Comparison of ENCODE assay signal across 8 cellular contexts in genomic region chr11:17906436-17906835, GRCh38.
DNase-seq lines count a peak whose midpoint lies in the region; ATAC-seq and TF ChIP-seq lines count a peak whose summit lies in the region.

No MANE protein-coding gene starts in this region.

- ATAC-seq in RWPE2 (ENCODE audit: low read depth) (no peak), GM19324 (IDR thresholded peaks at IDR 0.05; ENCODE audit: low FRiP score, unreplicated experiment) (no peak), HG02852 (IDR thresholded peaks at IDR 0.05; ENCODE audit: unreplicated experiment) (no peak)

- DNase-seq in GM12864 (ENCODE audit: low read depth) (no peak), RWPE2 (ENCODE audit: low spot score) (no peak), hepatocyte (ENCODE audit: low spot score) (peak; percentile 23), SHP77 treated with DMSO at 0.1 percent for 48 hours (lab: John Stamatoyannopoulos, UW) (no peak)
- DNase-seq in activated naive CD4-positive, alpha-beta T cell treated with Interleukin-2 at 50 U/mL for 16 hours: no peak

- H3K4me3 ChIP-seq in GM12864 (ENCODE audit: low read depth, low read length) (no peak overlapping the region), RWPE2 (ENCODE audit: severe bottlenecking) (no peak overlapping the region), hepatocyte (no peak overlapping the region)

- no peaks in the 10 kb centered on the region for H3K36me3 ChIP-seq in RWPE2 (ENCODE audit: low read depth)
- no peaks in the 10 kb centered on the region for H3K36me3 ChIP-seq in hepatocyte (replicated peaks; ENCODE audit: insufficient read depth, low read depth)

- H3K4me2 ChIP-seq in hepatocyte: no peak overlapping the region

- no peaks in the 10 kb centered on the region for H3K9me2 ChIP-seq in hepatocyte (replicated peaks; ENCODE audit: insufficient read depth)

- H3K4me1 ChIP-seq in RWPE2 (ENCODE audit: insufficient read depth, poor library complexity, severe bottlenecking) (no peaks in the 10 kb centered on the region), hepatocyte (ENCODE audit: insufficient read depth) (no peaks in the 10 kb centered on the region)

- no peaks in the 10 kb centered on the region for H4K20me1 ChIP-seq in hepatocyte (ENCODE audit: insufficient read depth, poor library complexity, severe bottlenecking)

- H3K9me3 ChIP-seq in RWPE2 (ENCODE audit: severe bottlenecking): no peaks in the 10 kb centered on the region
- no peaks in the 10 kb centered on the region for H3K9me3 ChIP-seq in hepatocyte (ENCODE audit: low read depth)

- H3K27me3 ChIP-seq in RWPE2 (ENCODE audit: insufficient read depth, poor library complexity, severe bottlenecking): no peaks in the 10 kb centered on the region
- no peaks in the 10 kb centered on the region for H3K27me3 ChIP-seq in hepatocyte

- no peak overlapping the region for H3K27ac ChIP-seq in 22Rv1
- no peak overlapping the region for H3K27ac ChIP-seq in RWPE2 (ENCODE audit: poor library complexity, severe bottlenecking)
- no peak overlapping the region for H3K27ac ChIP-seq in hepatocyte

- no peaks in the 10 kb centered on the region for H3K79me2 ChIP-seq in hepatocyte

- H2AFZ ChIP-seq in hepatocyte: no peak overlapping the region

- 74% methylated on average over 7 of the region's 7 CpGs for WGBS in hepatocyte (ENCODE audit: low lambda C conversion rate, missing lambda C conversion rate)

- TF ChIP-seq CTCF in 22Rv1 (IDR thresholded peaks at IDR 0.05): peak; percentile 64
- TF ChIP-seq CTCF in GM12864 (IDR thresholded peaks at IDR 0.05; ENCODE audit: low read depth, low read length, missing control alignments): peak; percentile 26
- TF ChIP-seq CTCF in RWPE2 (IDR thresholded peaks at IDR 0.05; ENCODE audit: poor library complexity, severe bottlenecking): peak; percentile 16
- peak; percentile 26 for TF ChIP-seq CTCF in hepatocyte (IDR thresholded peaks at IDR 0.05; ENCODE audit: poor library complexity)
